In genomic region chr11:71433648-71434450, GRCh38 we compare ENCODE assay signal across 13 cellular contexts. TPM values are rescaled to one million over a fixed set of nuclear protein-coding genes. Genes with fewer than 3 reads are reported as not detected.
DNase-seq lines count a peak whose midpoint lies in the region; ATAC-seq and TF ChIP-seq lines count a peak whose summit lies in the region.
"Had no signal": no experiment of that assay in that cellular context is flagged by ENCODE, and none has a peak within 500 bp of the region (broad histone marks: within the 10 kb centered on the region; RNA-seq: fewer than 3 reads in every experiment).

No MANE protein-coding gene starts in this region.

- H3K36me3 Mint-ChIP-seq in activated T-helper 1 cell treated with anti-CD3 and anti-CD28 coated beads, Interleukin-12 subunit alpha, Interleukin-12 subunit beta, Interleukin-2, Interleukin-4 antibody, amounts not matched to agents 30 ng/mL and 10 ng/mL and 1 ng/mL, durations not matched to agents 14 hours and 24 hours and 36 hours (ENCODE audit: low read depth), result peaks cover 15% of the 10 kb centered on the region
- H3K36me3 Mint-ChIP-seq: natural killer cell had no signal

- in situ Hi-C loops in G401 (cut with HindIII; ENCODE audit: low sequenced_read_pairs), result no loop called here

- TF ChIP-seq POLR2A in heart left ventricle (IDR thresholded peaks at IDR 0.05), result no peak
- no peak for TF ChIP-seq POLR2A in ovary (IDR thresholded peaks at IDR 0.05)

- DNase-seq in G401 (ENCODE audit: low spot score), result peak; percentile 56
- DNase-seq in activated T-helper 1 cell treated with anti-CD3 and anti-CD28 coated beads, Interleukin-12 subunit alpha, Interleukin-12 subunit beta, Interleukin-2, Interleukin-4 antibody, amounts not matched to agents 30 ng/mL and 10 ng/mL and 1 ng/mL, durations not matched to agents 14 hours and 24 hours and 36 hours (ENCODE audit: low spot score), result no peak
- peak in 2 of 5 donors; percentile 50 to 60 for DNase-seq in heart left ventricle
- DNase-seq in ovary, result peak; percentile 69 to 86 (median 73)
- DNase-seq in NCI-H2227 treated with DMSO at 0.1 percent for 48 hours (lab: John Stamatoyannopoulos, UW), result no peak
- DNase-seq in GOT3 (lab: John Stamatoyannopoulos, UW), result no peak
- DNase-seq: natural killer cell; stimulated activated naive B cell treated with anti-CD40 and anti-IgM and Interleukin-4, amounts not matched to agents 10 μg/mL and 1 μg/mL and 100 μg/mL, for 72 hours had no signal

- H3K4me1 ChIP-seq in heart left ventricle, result peaks cover 0 to 15% (median 7%) of the 10 kb centered on the region in 12 donors
- H3K4me1 ChIP-seq in ovary (ENCODE audit: insufficient read depth), result peaks cover 15% of the 10 kb centered on the region

- TF ChIP-seq CTCF in heart left ventricle (IDR thresholded peaks at IDR 0.05) (no peak), ovary (IDR thresholded peaks at IDR 0.05) (no peak)

- H3K4me1 Mint-ChIP-seq in activated T-helper 1 cell treated with anti-CD3 and anti-CD28 coated beads, Interleukin-12 subunit alpha, Interleukin-12 subunit beta, Interleukin-2, Interleukin-4 antibody, amounts not matched to agents 30 ng/mL and 10 ng/mL and 1 ng/mL, durations not matched to agents 14 hours and 24 hours and 36 hours (ENCODE audit: low read depth), result no peaks in the 10 kb centered on the region
- H3K4me1 Mint-ChIP-seq: activated naive CD4-positive, alpha-beta T cell treated with anti-CD3 and anti-CD28 coated beads, Interleukin-2, amount 50 U/mL, for 24 hours had no signal

- H3K36me3 ChIP-seq in heart left ventricle, result peaks cover 0 to 31% (median 10%) of the 10 kb centered on the region in 9 donors
- H3K36me3 ChIP-seq in ovary, result no peaks in the 10 kb centered on the region

- peak overlapping the region; percentile 23 for H3K27ac Mint-ChIP-seq in activated T-helper 1 cell treated with anti-CD3 and anti-CD28 coated beads, Interleukin-12 subunit alpha, Interleukin-12 subunit beta, Interleukin-2, Interleukin-4 antibody, amounts not matched to agents 30 ng/mL and 10 ng/mL and 1 ng/mL, durations not matched to agents 14 hours and 24 hours and 36 hours
- H3K27ac Mint-ChIP-seq: activated naive CD4-positive, alpha-beta T cell treated with anti-CD3 and anti-CD28 coated beads, Interleukin-2, amount 50 U/mL, for 24 hours; natural killer cell; stimulated activated naive B cell treated with anti-CD40 and anti-IgM and Interleukin-4, amounts not matched to agents 10 μg/mL and 1 μg/mL and 100 μg/mL, for 72 hours had no signal

- H3K9me3 Mint-ChIP-seq in activated T-helper 1 cell treated with anti-CD3 and anti-CD28 coated beads, Interleukin-12 subunit alpha, Interleukin-12 subunit beta, Interleukin-2, Interleukin-4 antibody, amounts not matched to agents 30 ng/mL and 10 ng/mL and 1 ng/mL, durations not matched to agents 14 hours and 24 hours and 36 hours, result no peaks in the 10 kb centered on the region
- H3K9me3 Mint-ChIP-seq: activated naive CD4-positive, alpha-beta T cell treated with anti-CD3 and anti-CD28 coated beads, Interleukin-2, amount 50 U/mL, for 24 hours; natural killer cell; stimulated activated naive B cell treated with anti-CD40 and anti-IgM and Interleukin-4, amounts not matched to agents 10 μg/mL and 1 μg/mL and 100 μg/mL, for 72 hours had no signal

- no peaks in the 10 kb centered on the region for H3K9me3 ChIP-seq in heart left ventricle
- no peaks in the 10 kb centered on the region for H3K9me3 ChIP-seq in ovary

- no peak overlapping the region for H3K4me3 ChIP-seq in heart left ventricle
- no peak overlapping the region for H3K4me3 ChIP-seq in ovary
- H3K4me3 ChIP-seq: SK-N-MC had no signal

- TF ChIP-seq EP300 in ovary (IDR thresholded peaks at IDR 0.05), result no peak

- no peak overlapping the region for H3K4me3 Mint-ChIP-seq in activated T-helper 1 cell treated with anti-CD3 and anti-CD28 coated beads, Interleukin-12 subunit alpha, Interleukin-12 subunit beta, Interleukin-2, Interleukin-4 antibody, amounts not matched to agents 30 ng/mL and 10 ng/mL and 1 ng/mL, durations not matched to agents 14 hours and 24 hours and 36 hours
- H3K4me3 Mint-ChIP-seq: activated naive CD4-positive, alpha-beta T cell treated with anti-CD3 and anti-CD28 coated beads, Interleukin-2, amount 50 U/mL, for 24 hours; natural killer cell; stimulated activated naive B cell treated with anti-CD40 and anti-IgM and Interleukin-4, amounts not matched to agents 10 μg/mL and 1 μg/mL and 100 μg/mL, for 72 hours had no signal

- H3K27ac ChIP-seq in heart left ventricle (peak overlapping the region in 7 of 12 donors; percentile 9 to 67 (median 50)), ovary (peak overlapping the region; percentile 64 to 74)
- H3K27ac ChIP-seq: KMS-11, SK-N-MC had no signal

- peak; percentile 33 to 75 (median 71) for ATAC-seq in heart left ventricle
- ATAC-seq in GM19324 (IDR thresholded peaks at IDR 0.05; ENCODE audit: low FRiP score, unreplicated experiment), result no peak
- no peak for ATAC-seq in GM18519 (IDR thresholded peaks at IDR 0.05; ENCODE audit: low FRiP score, unreplicated experiment)
- ATAC-seq: natural killer cell had no signal

- intact Hi-C loops in activated T-helper 1 cell treated with anti-CD3 and anti-CD28 coated beads, Interleukin-12 subunit alpha, Interleukin-12 subunit beta, Interleukin-2, Interleukin-4 antibody, amounts not matched to agents 30 ng/mL and 10 ng/mL and 1 ng/mL, durations not matched to agents 14 hours and 24 hours and 36 hours (cut with micrococcal nuclease), result no loop called here
- intact Hi-C loops in heart left ventricle (cut with DNase I) (no loop called here), ovary (cut with DNase I) (no loop called here)

- 76 to 83% (median 79%) methylated on average over 17 to 19 of the region's 19 CpGs for WGBS in heart left ventricle, 4 donors
- WGBS in ovary, 3 donors, result 66 to 79% (median 68%) methylated on average over 19 of the region's 19 CpGs

- H3K27me3 ChIP-seq in heart left ventricle (no peaks in the 10 kb centered on the region), ovary (no peaks in the 10 kb centered on the region)

- H3K27me3 Mint-ChIP-seq in activated T-helper 1 cell treated with anti-CD3 and anti-CD28 coated beads, Interleukin-12 subunit alpha, Interleukin-12 subunit beta, Interleukin-2, Interleukin-4 antibody, amounts not matched to agents 30 ng/mL and 10 ng/mL and 1 ng/mL, durations not matched to agents 14 hours and 24 hours and 36 hours (ENCODE audit: insufficient read depth), result no peaks in the 10 kb centered on the region
- H3K27me3 Mint-ChIP-seq: activated naive CD4-positive, alpha-beta T cell treated with anti-CD3 and anti-CD28 coated beads, Interleukin-2, amount 50 U/mL, for 24 hours had no signal

RNA-seq across cellular contexts. Expression of gene DHCR7, which starts 14.3 kb away (rescaled TPM):
- 46.1 and 71.8 TPM in 2 replicates for total RNA-seq in G401 (2014; rRNA removed; shearing (Covaris generic))
- total RNA-seq in activated T-helper 1 cell treated with anti-CD3 and anti-CD28 coated beads, Interleukin-12 subunit alpha, Interleukin-12 subunit beta, Interleukin-2, Interleukin-4 antibody, amounts not matched to agents 30 ng/mL and 10 ng/mL and 1 ng/mL, durations not matched to agents 14 hours and 24 hours and 36 hours, result 100 and 106 TPM in 2 replicates
- total RNA-seq in heart left ventricle (10 to 100 TPM; 19.8 to 44.5 (median 30.8) TPM), ovary (100 to 1,000 TPM in 2 of 7 donors, 10 to 100 TPM in 5; 29.3 to 264 (median 51.1) TPM)
- polyA plus RNA-seq in heart left ventricle (10 to 100 TPM; 12.6 to 22.2 TPM), ovary (10 to 100 TPM; 25.3 to 61.0 TPM)

RNA-seq across cellular contexts. Expression of gene NADSYN1, which starts 19.2 kb away (rescaled TPM):
- total RNA-seq in G401 (2014; rRNA removed; shearing (Covaris generic)), result 39.1 and 41.1 TPM in 2 replicates
- 91.6 and 96.3 TPM in 2 replicates for total RNA-seq in activated T-helper 1 cell treated with anti-CD3 and anti-CD28 coated beads, Interleukin-12 subunit alpha, Interleukin-12 subunit beta, Interleukin-2, Interleukin-4 antibody, amounts not matched to agents 30 ng/mL and 10 ng/mL and 1 ng/mL, durations not matched to agents 14 hours and 24 hours and 36 hours
- total RNA-seq in heart left ventricle (10 to 100 TPM; 11.4 to 41.9 (median 18.0) TPM), ovary (10 to 100 TPM; 30.8 to 69.0 (median 53.0) TPM)
- polyA plus RNA-seq in heart left ventricle (10 to 100 TPM; 19.4 to 23.4 TPM), ovary (10 to 100 TPM; 33.6 to 40.6 TPM)

Comparison
In these comparisons a context has a peak if more than half of its experiments do, and no peak if none do; other contexts are left out.
1. DNase-seq: peak in G401 (single experiment) and ovary (5 of 5); none in activated T-helper 1 cell treated with anti-CD3 and anti-CD28 coated beads, Interleukin-12 subunit alpha, Interleukin-12 subunit beta, Interleukin-2, Interleukin-4 antibody, amounts not matched to agents 30 ng/mL and 10 ng/mL and 1 ng/mL, durations not matched to agents 14 hours and 24 hours and 36 hours (single experiment), NCI-H2227 treated with DMSO at 0.1 percent for 48 hours (single experiment) and GOT3 (single experiment).
2. ATAC-seq: peak in heart left ventricle (4 of 4); none in GM19324 (single experiment) and GM18519 (single experiment).